11 cellular contexts compared by ENCODE assay signal in genomic region chr12:124537525-124538193, GRCh38. TPM values are rescaled to one million over a fixed set of nuclear protein-coding genes. Genes with fewer than 3 reads are reported as not detected.
DNase-seq lines count a peak whose midpoint lies in the region; ATAC-seq, FAIRE-seq and TF ChIP-seq lines count a peak whose summit lies in the region.
"Had no signal": no experiment of that assay in that cellular context is flagged by ENCODE, and none has a peak within 500 bp of the region (broad histone marks: within the 10 kb centered on the region; RNA-seq: fewer than 3 reads in every experiment).

No MANE protein-coding gene starts in this region.

- no peaks in the 10 kb centered on the region for H3K27me3 ChIP-seq in K562 (ENCODE audit: control insufficient read depth in 2 of 2, insufficient read depth in 2 of 2, low read length in 2 of 2)
- H3K27me3 ChIP-seq: SJSA1 had no signal

- H3K9ac ChIP-seq in K562 (ENCODE audit: insufficient read depth in 1 of 2, low read depth in 2 of 2, low read length in 2 of 2) = no peak overlapping the region; a peak in 1 of 4 replicates

- H3K79me2 ChIP-seq in K562 (ENCODE audit: control insufficient read depth, insufficient read depth, low read length) = peaks cover 74% of the 10 kb centered on the region

- H3K4me2 ChIP-seq in K562 (ENCODE audit: insufficient read depth, low read length) = no peak overlapping the region

- no peak for TF ChIP-seq EP300 in K562 (IDR thresholded peaks at IDR 0.05; ENCODE audit: low read length)

- 78% methylated on average over 8 of the region's 12 CpGs for WGBS in K562 (ENCODE audit: insufficient coverage, low coverage, missing lambda C conversion rate)

- intact Hi-C loops in K562 (cut with micrococcal nuclease) = no loop called here

- no peak for FAIRE-seq in K562 (lab: Jason Lieb, UNC)

- H3K4me3 ChIP-seq in K562 = no peak overlapping the region
- H3K4me3 ChIP-seq: SJSA1 had no signal

- peaks cover 3% of the 10 kb centered on the region for H3K9me1 ChIP-seq in K562 (ENCODE audit: control insufficient read depth, insufficient read depth, low read length)

- TF ChIP-seq POLR2A in K562 (conservative IDR thresholded peaks at IDR 0.05) = no peak

- H2AFZ ChIP-seq in K562 (ENCODE audit: low read depth, low read length) = no peak overlapping the region

- H3K36me3 ChIP-seq in K562 (ENCODE audit: control insufficient read depth, insufficient read depth, low read length) = peaks cover 4% of the 10 kb centered on the region; the same call in 1 of the 3 replicates

- in situ Hi-C loops in G401 (cut with HindIII; ENCODE audit: low sequenced_read_pairs) = no loop called here
- in situ Hi-C loops in K562 (cut with MboI) = no loop called here

- peaks cover 53% of the 10 kb centered on the region for H4K20me1 ChIP-seq in K562 (replicated peaks; ENCODE audit: control insufficient read depth, insufficient read depth, low read length)

- CTCF ChIA-PET in K562 (lab: Yijun Ruan, JAX; ENCODE audit: low intra/inter-chr PET ratio) = no interaction called here

- POLR2A ChIA-PET in K562 (lab: Yijun Ruan, JAX) = interaction anchor here (0.8 kb wide), 1 partner anchor 18 kb away, joined by 4 read pairs; no protein-coding TSS in a partner anchor

- DNase-seq in G401 (ENCODE audit: low spot score) (peak; percentile 84), K562 (ENCODE audit: extremely low read depth in 1 of 4, low spot score in 3 of 4) (no peak), hypothalamus (lab: John Stamatoyannopoulos, UW) (peak in 40 of 51 donors; percentile 23 to 87 (median 68)), putamen (ENCODE audit: low spot score) (peak; percentile 77), NCI-H1417 treated with DMSO at 0.1 percent for 48 hours (lab: John Stamatoyannopoulos, UW) (no peak)
- no peak for DNase-seq in effector CD4-positive, alpha-beta T cell
- DNase-seq: mammary epithelial cell; stimulated activated CD4-positive, alpha-beta T cell treated with anti-CD3 and anti-CD28 coated beads, Interleukin-12 subunit alpha, Interleukin-12 subunit beta, amount 100 ng/mL, for 4 hours had no signal

- no peak for TF ChIP-seq CTCF in K562 (IDR thresholded peaks at IDR 0.05 in 2 of 3, conservative IDR thresholded peaks at IDR 0.05 in 1 of 3; ENCODE audit: insufficient read depth in 2 of 3, low read depth in 1 of 3, low read length in 3 of 3)

- BruUV-seq in K562 (replicated peaks; lab: Mats Ljungman, UMichigan) = no TSS peak

- no peaks in the 10 kb centered on the region for H3K9me3 ChIP-seq in K562 (replicated peaks; ENCODE audit: control insufficient read depth, insufficient read depth, low read depth, low read length)
- H3K9me3 ChIP-seq: SJSA1 had no signal

- ATAC-seq in K562 = no peak
- ATAC-seq in HG03175 (IDR thresholded peaks at IDR 0.05; ENCODE audit: unreplicated experiment) = no peak
- no peak for ATAC-seq in HG03139 (IDR thresholded peaks at IDR 0.05; ENCODE audit: unreplicated experiment)

- H3K27ac ChIP-seq in K562 (ENCODE audit: extremely low read depth, low read depth, low read length) = no peak overlapping the region
- H3K27ac ChIP-seq: SJSA1 had no signal

- H3K4me1 ChIP-seq in K562 (replicated peaks in 1 of 2; ENCODE audit: control insufficient read depth in 2 of 2, insufficient read depth in 2 of 2, low read length in 2 of 2) = peaks cover 5 to 56% of the 10 kb centered on the region in 2 experiments; a peak in 4 of 5 replicates

- TF ChIP-seq RAD21 in K562 (CRISPR knock-in tag; conservative IDR thresholded peaks at IDR 0.05 in 1 of 2, IDR thresholded peaks at IDR 0.05 in 1 of 2) = no peak

TF ChIP-seq in K562, 482 proteins besides CTCF, POLR2A, EP300 and RAD21:
- TF ChIP-seq C11orf30 (IDR thresholded peaks at IDR 0.05; ENCODE audit: low read depth) (peak; percentile 40; the same call in 1 of the 2 replicates), ZNF316 (IDR thresholded peaks at IDR 0.05) (peak; percentile 68), BRCA1 (IDR thresholded peaks at IDR 0.05) (no peak), BRCA1 (CRISPR knock-in tag; IDR thresholded peaks at IDR 0.05) (no peak), ELK1 (CRISPR knock-in tag; IDR thresholded peaks at IDR 0.05) (no peak), ZNF408 (CRISPR knock-in tag; IDR thresholded peaks at IDR 0.05; ENCODE audit: low read depth) (no peak), GATA2 (CRISPR knock-in tag; IDR thresholded peaks at IDR 0.05) (no peak), HMG20A (CRISPR knock-in tag; conservative IDR thresholded peaks at IDR 0.05) (no peak), FOXO4 (CRISPR knock-in tag; IDR thresholded peaks at IDR 0.05) (no peak)

RNA-seq across cellular contexts. Expression of gene NCOR2, which starts 29.8 kb away (rescaled TPM):
- total RNA-seq in G401 (2014; rRNA removed; shearing (Covaris generic)) = 17.3 and 19.0 TPM in 2 replicates
- 66.7 and 165 TPM in 2 replicates for total RNA-seq in K562 (2011; cell fraction: chromatin; rRNA removed; ENCODE audit: low replicate concordance)
- total RNA-seq in K562 (2011; cell fraction: nucleolus; rRNA removed) = 51.9 and 54.2 TPM in 2 replicates
- total RNA-seq in K562 (2011; cell fraction: nucleoplasm; rRNA removed) = 57.6 and 83.1 TPM in 2 replicates
- total RNA-seq in K562 (2014; rRNA removed) (18.2 and 22.3 TPM in 2 replicates), K562 (2014; rRNA removed; fragmentation: Illumina TruSeq; extraction: Trizol) (2.8 and 4.1 TPM in 2 replicates), K562 (2015; rRNA removed; fragmentation: Illumina TruSeq; extraction: Trizol) (8.1 and 8.4 TPM in 2 replicates), K562 (2021) (124 and 126 TPM in 2 replicates)
- polyA plus RNA-seq in K562 (2011; rRNA removed) (3.1 and 4.2 TPM in 2 replicates), K562 (2014; fragmentation: Illumina TruSeq; extraction: Trizol) (22.6 and 36.3 TPM in 2 replicates), K562 (2014; fragmentation: Nextera tagmentation; extraction: Ambion mirVana) (under 1 TPM; 0.18 to 0.20 TPM), K562 (2014; rRNA removed) (24.9 and 29.2 TPM in 2 replicates)
- 4.1 and 9.7 TPM in 2 replicates for polyA plus RNA-seq in K562 (2011; cell fraction: cytosol; rRNA removed)
- polyA plus RNA-seq in K562 (2011; cell fraction: nucleus; rRNA removed) = 20.4 and 29.6 TPM in 2 replicates
- 56.5 and 65.0 TPM in 2 replicates for polyA plus RNA-seq in K562 (2012)
- 7.3 and 9.9 TPM in 2 replicates for polyA minus RNA-seq in K562 (2011; rRNA and poly(A)+ RNA removed)
- polyA minus RNA-seq in K562 (2011; cell fraction: cytosol; rRNA and poly(A)+ RNA removed) = 27.1 and 60.8 TPM in 2 replicates
- 18.8 and 19.2 TPM in 2 replicates for polyA minus RNA-seq in K562 (2011; cell fraction: nucleus; rRNA and poly(A)+ RNA removed)

Comparison
In these comparisons a context has a peak if more than half of its experiments do, and no peak if none do; other contexts are left out.
1. DNase-seq: peak in G401 (single experiment), hypothalamus (40 of 51) and putamen (single experiment); none in K562 (0 of 4), effector CD4-positive, alpha-beta T cell (single experiment) and NCI-H1417 treated with DMSO at 0.1 percent for 48 hours (single experiment).